24 cellular contexts compared by ENCODE assay signal in the genomic region with DNA sequence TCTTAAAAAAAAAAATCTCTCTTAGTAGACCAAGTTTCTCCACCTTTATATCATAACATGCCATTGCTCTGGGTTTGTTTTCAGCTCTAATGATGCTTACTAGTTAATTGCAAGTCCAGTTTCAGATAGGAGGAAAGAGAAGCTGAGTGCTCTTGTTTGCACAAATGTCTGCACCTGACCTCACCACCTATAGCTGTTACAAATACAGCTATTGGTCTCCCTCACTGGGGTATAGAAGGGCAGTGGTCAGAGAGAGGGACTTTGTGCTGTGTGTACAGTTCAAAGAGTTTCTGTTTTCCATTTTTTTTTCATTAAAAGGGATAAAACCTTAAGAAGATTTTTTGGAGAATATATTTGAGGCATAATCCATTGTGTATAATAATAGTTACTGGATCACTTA.
"Had no signal": no experiment of that assay in that cellular context is flagged by ENCODE, and none has a peak within 500 bp of the region (broad histone marks: within the 10 kb centered on the region; RNA-seq: fewer than 3 reads in every experiment).

No MANE protein-coding gene starts in this region.

- DNase-seq: activated CD4-positive, alpha-beta T cell treated with anti-CD3 and anti-CD28 coated beads, Interleukin-2, amount 10 ng/mL, durations not matched to agents 24 days and 14 days; activated CD4-positive, alpha-beta T cell treated with anti-CD3 and anti-CD28 coated beads, Interleukin-2, amount 50 U/mL, for 4 hours; activated CD8-positive, alpha-beta T cell treated with anti-CD3 and anti-CD28 coated beads for 36 hours; activated effector memory CD4-positive, alpha-beta T cell treated with anti-CD3 and anti-CD28 coated beads, Interleukin-2, amount 50 U/mL, for 16 hours; activated naive CD4-positive, alpha-beta T cell; activated naive CD4-positive, alpha-beta T cell treated with anti-CD3 and anti-CD28 coated beads, Interleukin-2, amount 50 U/mL, for 16 hours; activated naive CD8-positive, alpha-beta T cell treated with anti-CD3 and anti-CD28 coated beads for 36 hours; activated T-cell treated with anti-CD3 and anti-CD28 coated beads, Interleukin-2, amount 50 U/mL, for 1 hour; activated T-cell treated with anti-CD3 and anti-CD28 coated beads, Interleukin-2, amount 50 U/mL, for 72 hours; amniotic stem cell; aorta; NCI-H1105; NCI-H1417 treated with DMSO at 0.1 percent for 48 hours; NCI-H1694 treated with DMSO at 0.1 percent for 48 hours; NCI-H2029; NCI-H2107; NCI-H2171; NCI-H510A; NCI-H526; NCI-H774; SJCRH30; T1000 had no signal

- ATAC-seq: activated CD8-positive, alpha-beta T cell treated with anti-CD3 and anti-CD28 coated beads for 36 hours; activated T-cell treated with anti-CD3 and anti-CD28 coated beads, Interleukin-2, amount 50 U/mL, for 72 hours; activated T-helper 17 cell treated with anti-CD3 and anti-CD28 coated beads, Interleukin-2, amount 50 U/mL, for 72 hours; Panc1 had no signal
